9 cellular contexts compared by ENCODE assay signal in genomic region chr16:30382398-30383015, GRCh38. TPM values are rescaled to one million over a fixed set of nuclear protein-coding genes. Genes with fewer than 3 reads are reported as not detected.
DNase-seq lines count a peak whose midpoint lies in the region; ATAC-seq and TF ChIP-seq lines count a peak whose summit lies in the region.
"Had no signal": no experiment of that assay in that cellular context is flagged by ENCODE, and none has a peak within 500 bp of the region (broad histone marks: within the 10 kb centered on the region; RNA-seq: fewer than 3 reads in every experiment).

Gene SEPTIN1, minus strand, starts transcription at chr16:30382561. Its CDS starts 19 bp downstream, at chr16:30382542.

- TF ChIP-seq CTCF in esophagus muscularis mucosa (IDR thresholded peaks at IDR 0.05), result no peak
- TF ChIP-seq CTCF in sigmoid colon (IDR thresholded peaks at IDR 0.05), result no peak

- H3K4me3 ChIP-seq in mesodermal cell (ENCODE audit: extremely low read depth, insufficient read depth, low read length, poor library complexity, severe bottlenecking) (no peak within 1 kb of the TSS), esophagus muscularis mucosa (no peak within 1 kb of the TSS), sigmoid colon (no peak within 1 kb of the TSS)

- DNase-seq in substantia nigra (lab: John Stamatoyannopoulos, UW), result no peak
- no peak for DNase-seq in esophagus muscularis mucosa (ENCODE audit: extremely low spot score)
- no peak for DNase-seq in sigmoid colon

- TF ChIP-seq POLR2A in esophagus muscularis mucosa (IDR thresholded peaks at IDR 0.05; ENCODE audit: low read depth), result no peak
- TF ChIP-seq POLR2A in sigmoid colon (IDR thresholded peaks at IDR 0.05), result no peak

- H3K36me3 ChIP-seq in mesodermal cell (ENCODE audit: control insufficient read depth, insufficient read depth, low read length) (peaks cover 8% of the 10 kb centered on the region), esophagus muscularis mucosa (no peaks in the 10 kb centered on the region), sigmoid colon (no peaks in the 10 kb centered on the region)

- POLR2A ChIA-PET in activated CD8-positive, alpha-beta memory T cell treated with anti-CD3 and anti-CD28 coated beads for 36 hours (lab: Charles Lee), result interaction anchor here (0.6 to 2.0 kb wide), 13 partner anchors 11 to 249 kb away, joined by 3 to 11 read pairs (median 5); partner anchors contain the start of genes CD2BP2, TBC1D10B, ZNF48 and ZNF771

- TF ChIP-seq EP300 in esophagus muscularis mucosa (IDR thresholded peaks at IDR 0.05), result no peak
- no peak for TF ChIP-seq EP300 in sigmoid colon (IDR thresholded peaks at IDR 0.05)

- H3K4me1 ChIP-seq in mesodermal cell (ENCODE audit: control insufficient read depth, insufficient read depth, low read length, poor library complexity, severe bottlenecking) (peaks cover 10% of the 10 kb centered on the region), esophagus muscularis mucosa (peaks cover 6 to 22% (median 19%) of the 10 kb centered on the region in 4 donors), sigmoid colon (peaks cover 0 to 12% (median 10%) of the 10 kb centered on the region in 4 donors)

- CTCF ChIA-PET in activated CD8-positive, alpha-beta memory T cell treated with anti-CD3 and anti-CD28 coated beads for 36 hours (lab: Charles Lee), result interaction anchor here (0.6 to 2.7 kb wide), 8 partner anchors 9 to 216 kb away, joined by 3 to 7 read pairs (median 4); partner anchors contain the start of genes TBC1D10B and ZNF771

- H3K9me3 ChIP-seq in mesodermal cell (ENCODE audit: control insufficient read depth, low read length), result no peaks in the 10 kb centered on the region
- no peaks in the 10 kb centered on the region for H3K9me3 ChIP-seq in esophagus muscularis mucosa
- no peaks in the 10 kb centered on the region for H3K9me3 ChIP-seq in sigmoid colon

- intact Hi-C loops in esophagus muscularis mucosa (cut with DNase I) (no loop called here), sigmoid colon (cut with DNase I) (no loop called here)

- H3K27ac ChIP-seq in mesodermal cell (ENCODE audit: low read depth, low read length, severe bottlenecking) (peak within 1 kb of the TSS; percentile 10), substantia nigra (ENCODE audit: low read depth, low read length, poor library complexity, severe bottlenecking) (peak within 1 kb of the TSS; percentile 12), esophagus muscularis mucosa (replicated peaks in 1 of 4) (peak within 1 kb of the TSS in 1 of 4 donors; percentile 8), sigmoid colon (no peak within 1 kb of the TSS)

- H3K27me3 ChIP-seq in esophagus muscularis mucosa, result no peaks in the 10 kb centered on the region
- H3K27me3 ChIP-seq in sigmoid colon, result no peaks in the 10 kb centered on the region

- ATAC-seq in HG03354 (IDR thresholded peaks at IDR 0.05; ENCODE audit: poor library complexity, severe bottlenecking, unreplicated experiment), result peak; percentile 37
- no peak for ATAC-seq in GM18517 (IDR thresholded peaks at IDR 0.05; ENCODE audit: unreplicated experiment)
- ATAC-seq: left colon had no signal

- WGBS in mesodermal cell (ENCODE audit: insufficient coverage in 2 of 2), 2 experiments, result 90 to 95% methylated on average over 8 to 9 of the region's 11 CpGs
- WGBS in esophagus muscularis mucosa, result 56% methylated on average over 8 of the region's 11 CpGs
- 33 to 47% methylated on average over 11 of the region's 11 CpGs for WGBS in sigmoid colon, 2 donors

RNA-seq across cellular contexts. Expression of gene SEPTIN1, which starts in this region (rescaled TPM):
- 100 to 1,000 TPM; 186 to 194 TPM for total RNA-seq in activated CD8-positive, alpha-beta memory T cell treated with anti-CD3 and anti-CD28 coated beads for 36 hours
- polyA plus RNA-seq in mesodermal cell (2013, experiment 1 of 2), result 1.6 TPM
- 2.2 TPM for polyA plus RNA-seq in mesodermal cell (2013, experiment 2 of 2)
- 1 to 10 TPM in 2 of 4 donors, under 1 TPM in 2; 0.86 to 2.5 (median 1.4) TPM for total RNA-seq in esophagus muscularis mucosa
- total RNA-seq in sigmoid colon, result 1 to 10 TPM in 3 of 4 donors, under 1 TPM in 1; 0.82 to 5.8 (median 1.9) TPM
- 10 to 100 TPM in 1 of 3 donors, 1 to 10 TPM in 2; 1.2 to 46.6 (median 2.4) TPM for polyA plus RNA-seq in sigmoid colon
- total RNA-seq: NCI-H460 had no signal

Comparison
In these comparisons a context has a peak if more than half of its experiments do, and no peak if none do; other contexts are left out.
1. RNA of gene SEPTIN1 (total RNA-seq): 186 to 194 TPM in activated CD8-positive, alpha-beta memory T cell treated with anti-CD3 and anti-CD28 coated beads for 36 hours; 0.82 to 5.8 TPM in sigmoid colon and 0.86 to 2.5 TPM in esophagus muscularis mucosa; every median in the first group is over 10 times any median in the second.
2. H3K27ac ChIP-seq: peak in mesodermal cell (single experiment) and substantia nigra (single experiment); none in sigmoid colon (0 of 4).